Comparison of ENCODE assay signal across 17 cellular contexts in the genomic region with DNA sequence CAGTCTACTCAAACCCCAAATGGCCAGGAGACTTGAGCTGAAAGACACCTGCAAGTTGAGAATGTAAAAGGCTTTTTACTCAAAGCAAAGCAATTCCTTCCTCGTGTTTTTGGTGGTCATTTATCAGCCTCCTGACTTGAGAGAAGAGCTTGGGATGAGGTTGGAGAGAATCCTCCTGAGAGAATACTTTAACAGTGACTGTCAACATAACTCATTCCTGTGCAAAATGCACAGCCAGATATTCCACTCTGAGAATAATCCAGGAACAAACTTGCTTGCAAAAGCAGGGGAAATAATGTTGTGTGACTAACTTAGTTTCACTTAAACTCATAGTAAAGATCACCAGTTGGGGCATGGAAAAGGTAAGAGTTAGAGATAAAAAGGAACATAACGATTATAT.
"Had no signal": no experiment of that assay in that cellular context is flagged by ENCODE, and none has a peak within 500 bp of the region (broad histone marks: within the 10 kb centered on the region; RNA-seq: fewer than 3 reads in every experiment).

No MANE protein-coding gene starts in this region.

- H3K36me3 ChIP-seq: left ventricle myocardium inferior, upper lobe of right lung had no signal

- H3K9me3 Mint-ChIP-seq: activated CD8-positive, alpha-beta T cell treated with anti-CD3 and anti-CD28 coated beads for 36 hours; activated naive CD8-positive, alpha-beta T cell treated with anti-CD3 and anti-CD28 coated beads, Interleukin-2, amount 10 ng/mL, durations not matched to agents 7 days and 5 days; activated T-cell treated with anti-CD3 and anti-CD28 coated beads, Interleukin-2, amount 50 U/mL, for 72 hours; effector memory CD8-positive, alpha-beta T cell; memory B cell; natural killer cell treated with Interleukin-12 subunit alpha and Interleukin-12 subunit beta and Interleukin-15 and Interleukin-18, amount 100 ng/mL, for 72 hours; T-cell had no signal

- H3K4me1 ChIP-seq: foreskin keratinocyte had no signal

- H3K36me3 Mint-ChIP-seq: natural killer cell treated with Interleukin-12 subunit alpha and Interleukin-12 subunit beta and Interleukin-15 and Interleukin-18, amount 100 ng/mL, for 72 hours had no signal

- H3K27ac ChIP-seq: ascending aorta, foreskin keratinocyte, left ventricle myocardium inferior, suprapubic skin, upper lobe of right lung, VCaP had no signal

- H3K4me3 Mint-ChIP-seq: activated CD8-positive, alpha-beta T cell treated with anti-CD3 and anti-CD28 coated beads for 36 hours; activated naive CD8-positive, alpha-beta T cell treated with anti-CD3 and anti-CD28 coated beads, Interleukin-2, amount 10 ng/mL, durations not matched to agents 7 days and 5 days; activated T-cell treated with anti-CD3 and anti-CD28 coated beads, Interleukin-2, amount 50 U/mL, for 72 hours; effector memory CD8-positive, alpha-beta T cell; memory B cell; natural killer cell treated with Interleukin-12 subunit alpha and Interleukin-12 subunit beta and Interleukin-15 and Interleukin-18, amount 100 ng/mL, for 72 hours; T-cell had no signal

- H3K27me3 ChIP-seq: ascending aorta, foreskin keratinocyte, suprapubic skin, upper lobe of right lung had no signal

- DNase-seq: activated CD8-positive, alpha-beta memory T cell treated with anti-CD3 and anti-CD28 coated beads, Interleukin-2, amount 50 U/mL, for 4 hours; activated CD8-positive, alpha-beta T cell treated with anti-CD3 and anti-CD28 coated beads for 36 hours; activated naive CD8-positive, alpha-beta T cell treated with anti-CD3 and anti-CD28 coated beads, Interleukin-2, amount 10 ng/mL, durations not matched to agents 7 days and 5 days; activated T-cell treated with anti-CD3 and anti-CD28 coated beads, Interleukin-2, amount 50 U/mL, for 72 hours; effector memory CD8-positive, alpha-beta T cell; left ventricle myocardium inferior; stimulated activated CD4-positive, alpha-beta T cell treated with anti-CD3 and anti-CD28 coated beads, Interleukin-2, amount 100 ng/mL, for 24 hours; stimulated activated naive CD4-positive, alpha-beta T cell; T-cell; T1000; upper lobe of right lung had no signal

- H3K4me3 ChIP-seq: ascending aorta, left ventricle myocardium inferior, suprapubic skin, upper lobe of right lung had no signal

- H3K27me3 Mint-ChIP-seq: activated CD8-positive, alpha-beta T cell treated with anti-CD3 and anti-CD28 coated beads for 36 hours; activated naive CD8-positive, alpha-beta T cell treated with anti-CD3 and anti-CD28 coated beads, Interleukin-2, amount 10 ng/mL, durations not matched to agents 7 days and 5 days; effector memory CD8-positive, alpha-beta T cell; memory B cell; natural killer cell treated with Interleukin-12 subunit alpha and Interleukin-12 subunit beta and Interleukin-15 and Interleukin-18, amount 100 ng/mL, for 72 hours; T-cell had no signal

- H3K9me3 ChIP-seq: ascending aorta, left ventricle myocardium inferior, suprapubic skin, upper lobe of right lung had no signal

- H3K27ac Mint-ChIP-seq: activated CD8-positive, alpha-beta T cell treated with anti-CD3 and anti-CD28 coated beads for 36 hours; activated naive CD8-positive, alpha-beta T cell treated with anti-CD3 and anti-CD28 coated beads, Interleukin-2, amount 10 ng/mL, durations not matched to agents 7 days and 5 days; activated T-cell treated with anti-CD3 and anti-CD28 coated beads, Interleukin-2, amount 50 U/mL, for 72 hours; effector memory CD8-positive, alpha-beta T cell; memory B cell; natural killer cell treated with Interleukin-12 subunit alpha and Interleukin-12 subunit beta and Interleukin-15 and Interleukin-18, amount 100 ng/mL, for 72 hours; T-cell had no signal

- H3K4me1 Mint-ChIP-seq: memory B cell had no signal
